ENCODE assay signal across 8 cellular contexts in genomic region chr17:78708510-78708973, GRCh38.
A peak's percentile ranks its signal among the peaks of the same experiment; 100 is the strongest.
DNase-seq lines count a peak whose midpoint lies in the region; ATAC-seq and TF ChIP-seq lines count a peak whose summit lies in the region.

No MANE protein-coding gene starts in this region.

- ATAC-seq in GM19035 (IDR thresholded peaks at IDR 0.05; ENCODE audit: unreplicated experiment) (peak; percentile 39), left ventricle myocardium superior (peak; percentile 83), HG03039 (IDR thresholded peaks at IDR 0.05; ENCODE audit: unreplicated experiment) (no peak)

- DNase-seq in AG09319 (ENCODE audit: extremely low read depth, low read depth) (peak; percentile 60), NCI-H1092 treated with DMSO at 0.1 percent for 48 hours (lab: John Stamatoyannopoulos, UW) (peak; percentile 64), SW480 (ENCODE audit: low spot score) (peak; percentile 81), amniotic stem cell (lab: John Stamatoyannopoulos, UW) (peak; percentile 61), left ventricle myocardium superior (peak; percentile 75), renal cortical epithelial cell (ENCODE audit: low read depth) (peak; percentile 74)

- intact Hi-C loops in left ventricle myocardium superior (cut with micrococcal nuclease), result loop anchor here (2.0 kb wide), 1 partner anchor 212 kb away; no protein-coding TSS in a partner anchor

- TF ChIP-seq CTCF in AG09319 (IDR thresholded peaks at IDR 0.05; ENCODE audit: low read depth, low read length), result peak; percentile 91
